In the genomic region with DNA sequence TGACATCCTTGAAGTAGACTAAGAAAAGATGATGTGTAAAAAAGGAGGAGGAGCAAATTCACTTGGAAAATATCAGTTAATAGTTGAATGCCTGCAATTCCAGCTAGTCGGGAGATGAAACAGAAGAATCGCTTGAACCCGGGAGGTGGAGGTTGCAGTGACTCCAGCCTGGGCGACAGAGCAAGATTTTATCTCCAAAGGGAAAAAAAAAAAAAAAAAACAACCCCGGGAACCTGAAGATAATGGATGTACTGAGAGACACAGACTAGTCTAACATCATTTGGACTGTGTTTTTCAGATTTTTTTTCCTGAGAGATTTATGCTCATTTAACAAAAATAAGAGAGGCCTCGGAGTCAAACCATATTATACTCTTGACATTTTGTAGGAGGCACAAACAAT, we compare ENCODE assay signal across 1 cellular context.
TF ChIP-seq lines count a peak whose summit lies in the region.

No MANE protein-coding gene starts in this region.

TF ChIP-seq in SK-N-SH, 30 proteins besides CTCF, POLR2A, EP300 and RAD21:
- TF ChIP-seq, protein P1, sequence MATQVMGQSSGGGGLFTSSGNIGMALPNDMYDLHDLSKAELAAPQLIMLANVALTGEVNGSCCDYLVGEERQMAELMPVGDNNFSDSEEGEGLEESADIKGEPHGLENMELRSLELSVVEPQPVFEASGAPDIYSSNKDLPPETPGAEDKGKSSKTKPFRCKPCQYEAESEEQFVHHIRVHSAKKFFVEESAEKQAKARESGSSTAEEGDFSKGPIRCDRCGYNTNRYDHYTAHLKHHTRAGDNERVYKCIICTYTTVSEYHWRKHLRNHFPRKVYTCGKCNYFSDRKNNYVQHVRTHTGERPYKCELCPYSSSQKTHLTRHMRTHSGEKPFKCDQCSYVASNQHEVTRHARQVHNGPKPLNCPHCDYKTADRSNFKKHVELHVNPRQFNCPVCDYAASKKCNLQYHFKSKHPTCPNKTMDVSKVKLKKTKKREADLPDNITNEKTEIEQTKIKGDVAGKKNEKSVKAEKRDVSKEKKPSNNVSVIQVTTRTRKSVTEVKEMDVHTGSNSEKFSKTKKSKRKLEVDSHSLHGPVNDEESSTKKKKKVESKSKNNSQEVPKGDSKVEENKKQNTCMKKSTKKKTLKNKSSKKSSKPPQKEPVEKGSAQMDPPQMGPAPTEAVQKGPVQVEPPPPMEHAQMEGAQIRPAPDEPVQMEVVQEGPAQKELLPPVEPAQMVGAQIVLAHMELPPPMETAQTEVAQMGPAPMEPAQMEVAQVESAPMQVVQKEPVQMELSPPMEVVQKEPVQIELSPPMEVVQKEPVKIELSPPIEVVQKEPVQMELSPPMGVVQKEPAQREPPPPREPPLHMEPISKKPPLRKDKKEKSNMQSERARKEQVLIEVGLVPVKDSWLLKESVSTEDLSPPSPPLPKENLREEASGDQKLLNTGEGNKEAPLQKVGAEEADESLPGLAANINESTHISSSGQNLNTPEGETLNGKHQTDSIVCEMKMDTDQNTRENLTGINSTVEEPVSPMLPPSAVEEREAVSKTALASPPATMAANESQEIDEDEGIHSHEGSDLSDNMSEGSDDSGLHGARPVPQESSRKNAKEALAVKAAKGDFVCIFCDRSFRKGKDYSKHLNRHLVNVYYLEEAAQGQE (IDR thresholded peaks at IDR 0.05; ENCODE audit: low read depth, low read length) = no peak
- no peak for TF ChIP-seq JUND (IDR thresholded peaks at IDR 0.05)
- TF ChIP-seq GATA2 (CRISPR knock-in tag; IDR thresholded peaks at IDR 0.05) = no peak
- TF ChIP-seq TEAD4 (IDR thresholded peaks at IDR 0.05; ENCODE audit: borderline replicate concordance, insufficient read depth) = no peak
- TF ChIP-seq ELF1 (IDR thresholded peaks at IDR 0.05) = no peak
- no peak for TF ChIP-seq RCOR1 (IDR thresholded peaks at IDR 0.05; ENCODE audit: low read length)
- TF ChIP-seq RFX5 (IDR thresholded peaks at IDR 0.05; ENCODE audit: low read length) = no peak
- no peak for TF ChIP-seq POLR2AphosphoS5 (IDR thresholded peaks at IDR 0.05; ENCODE audit: low read depth, low read length)
- TF ChIP-seq NRF1 (IDR thresholded peaks at IDR 0.05; ENCODE audit: low read depth, low read length) = no peak
- no peak for TF ChIP-seq TAF1 (IDR thresholded peaks at IDR 0.05; ENCODE audit: borderline replicate concordance, low read depth, low read length)
- TF ChIP-seq FOXJ3 (CRISPR knock-in tag; IDR thresholded peaks at IDR 0.05) = no peak
- TF ChIP-seq, protein P2, sequence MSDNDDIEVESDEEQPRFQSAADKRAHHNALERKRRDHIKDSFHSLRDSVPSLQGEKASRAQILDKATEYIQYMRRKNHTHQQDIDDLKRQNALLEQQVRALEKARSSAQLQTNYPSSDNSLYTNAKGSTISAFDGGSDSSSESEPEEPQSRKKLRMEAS (IDR thresholded peaks at IDR 0.05; ENCODE audit: low read depth) = no peak
- no peak for TF ChIP-seq SIN3A (IDR thresholded peaks at IDR 0.05; ENCODE audit: borderline replicate concordance, low read depth, low read length)
- no peak for TF ChIP-seq FOXM1 (IDR thresholded peaks at IDR 0.05; ENCODE audit: low read depth)
- no peak for TF ChIP-seq MXI1 (IDR thresholded peaks at IDR 0.05; ENCODE audit: low read depth, low read length)
- TF ChIP-seq IRF3 (IDR thresholded peaks at IDR 0.05; ENCODE audit: low read depth, low read length) = no peak
- TF ChIP-seq PBX3 (IDR thresholded peaks at IDR 0.05) = no peak
- no peak for TF ChIP-seq MEF2A (IDR thresholded peaks at IDR 0.05; ENCODE audit: borderline replicate concordance, low read depth)
- TF ChIP-seq GABPA (IDR thresholded peaks at IDR 0.05; ENCODE audit: low read depth) = no peak
- no peak for TF ChIP-seq NFIC (IDR thresholded peaks at IDR 0.05; ENCODE audit: borderline replicate concordance)
TF ChIP-seq in SK-N-SH: peak in this region for 0.
